In genomic region chr6:36443498-36443844, GRCh38 we compare ENCODE assay signal across 7 cellular contexts. TPM values are rescaled to one million over a fixed set of nuclear protein-coding genes. Genes with fewer than 3 reads are reported as not detected.
DNase-seq lines count a peak whose midpoint lies in the region; ATAC-seq and TF ChIP-seq lines count a peak whose summit lies in the region.

No MANE protein-coding gene starts in this region.

- H3K4me3 ChIP-seq in HEK293 (ENCODE audit: low read depth, low read length) = peak overlapping the region; percentile 74
- peak overlapping the region; percentile 87 for H3K4me3 ChIP-seq in WERI-Rb-1 (ENCODE audit: low read depth, low read length)
- peak overlapping the region; percentile 61 for H3K4me3 ChIP-seq in right cardiac atrium (ENCODE audit: low read length)
- H3K4me3 ChIP-seq in spleen = peak overlapping the region; percentile 70 to 96 (median 86)

- H3K9me3 ChIP-seq in HEK293 (ENCODE audit: control insufficient read depth, insufficient read depth, low read depth, low read length) (no peaks in the 10 kb centered on the region), WERI-Rb-1 (ENCODE audit: severe bottlenecking) (peaks cover 2% of the 10 kb centered on the region), right cardiac atrium (ENCODE audit: control insufficient read depth, low read length) (no peaks in the 10 kb centered on the region), spleen (peaks cover 0 to 1% (median 0%) of the 10 kb centered on the region in 8 donors)

- DNase-seq in WERI-Rb-1 = no peak
- peak in 1 of 3 donors; percentile 54 for DNase-seq in right cardiac atrium
- no peak for DNase-seq in spleen
- no peak for DNase-seq in NCI-H1092 treated with DMSO at 0.1 percent for 48 hours (lab: John Stamatoyannopoulos, UW)
- no peak for DNase-seq in foreskin melanocyte
- DNase-seq in head of caudate nucleus = no peak

- H3K4me1 ChIP-seq in HEK293 (ENCODE audit: control insufficient read depth, insufficient read depth, low read length) (peaks cover 11% of the 10 kb centered on the region), right cardiac atrium (ENCODE audit: control insufficient read depth, insufficient read depth, low read length) (peaks cover 6% of the 10 kb centered on the region), spleen (peaks cover 35 to 77% (median 48%) of the 10 kb centered on the region in 6 donors)

- intact Hi-C loops in right cardiac atrium (cut with DNase I) = no loop called here
- intact Hi-C loops in spleen (cut with DNase I; ENCODE audit: low total_unique reads) = no loop called here
- intact Hi-C loops in head of caudate nucleus (cut with DNase I) = loop anchor here (2.0 to 5.0 kb wide), 3 partner anchors 19 to 151 kb away; partner anchors contain the start of genes SRSF3 and STK38

- H3K27ac ChIP-seq in HEK293 (ENCODE audit: extremely low read depth, low read depth, low read length) (peak overlapping the region; percentile 95), WERI-Rb-1 (peak overlapping the region; percentile 87), right cardiac atrium (ENCODE audit: low read length) (peak overlapping the region; percentile 80), spleen (peak overlapping the region; percentile 88 to 98 (median 98))

- TF ChIP-seq CTCF in HEK293 (tag by site-specific recombination; IDR thresholded peaks at IDR 0.05) = no peak
- TF ChIP-seq CTCF in WERI-Rb-1 (IDR thresholded peaks at IDR 0.05; ENCODE audit: low read depth, low read length) = no peak
- no peak for TF ChIP-seq CTCF in spleen (IDR thresholded peaks at IDR 0.05 in 8 of 11, conservative IDR thresholded peaks at IDR 0.05 in 3 of 11)

- POLR2A ChIA-PET in HEK293 (lab: Yijun Ruan, JAX) = interaction anchor here (0.6 to 2.5 kb wide), 4 partner anchors 13 to 417 kb away, joined by 3 to 19 read pairs (median 6); partner anchors contain the start of gene CDKN1A

- 0% methylated on average over 7 of the region's 7 CpGs for WGBS in right cardiac atrium
- 0 to 2% (median 1%) methylated on average over 7 of the region's 7 CpGs for WGBS in spleen, 5 donors

- CTCF ChIA-PET in HEK293 (lab: Yijun Ruan, JAX) = interaction anchor here (0.6 to 1.5 kb wide), 6 partner anchors 12 to 410 kb away, joined by 3 to 9 read pairs (median 4); no protein-coding TSS in a partner anchor

- H3K36me3 ChIP-seq in HEK293 (ENCODE audit: control insufficient read depth in 2 of 2, insufficient read depth in 1 of 2, low read length in 2 of 2) (peaks cover 0 to 2% of the 10 kb centered on the region in 2 experiments; a peak in 2 of 3 replicates), WERI-Rb-1 (peaks cover 9% of the 10 kb centered on the region), spleen (peaks cover 0 to 4% (median 1%) of the 10 kb centered on the region in 6 donors)

- H3K27me3 ChIP-seq in WERI-Rb-1 (ENCODE audit: insufficient read depth, low read depth, severe bottlenecking) (no peaks in the 10 kb centered on the region), right cardiac atrium (ENCODE audit: control insufficient read depth, insufficient read depth) (no peaks in the 10 kb centered on the region), spleen (replicated peaks in 1 of 7) (no peaks in the 10 kb centered on the region)

- ATAC-seq in right cardiac atrium = no peak

- no peak for TF ChIP-seq POLR2A in spleen (IDR thresholded peaks at IDR 0.05)

TF ChIP-seq in HEK293, 187 proteins besides CTCF, POLR2A, EP300 and RAD21 (continues in another document):
- TF ChIP-seq MEIS1 (CRISPR knock-in tag; IDR thresholded peaks at IDR 0.05; ENCODE audit: borderline replicate concordance) (no peak), ZFP37 (tag by site-specific recombination; IDR thresholded peaks at IDR 0.05) (no peak), ZNF211 (tag by site-specific recombination; IDR thresholded peaks at IDR 0.05; ENCODE audit: low read depth) (no peak), ZNF335 (tag by site-specific recombination; conservative IDR thresholded peaks at IDR 0.05) (peak; percentile 2; the same call in 1 of the 2 replicates), ZNF555 (tag by site-specific recombination; conservative IDR thresholded peaks at IDR 0.05) (no peak), ZNF747 (tag by site-specific recombination; IDR thresholded peaks at IDR 0.05) (no peak), YY1 (tag by site-specific recombination; IDR thresholded peaks at IDR 0.05) (no peak), ZNF140 (tag by site-specific recombination; IDR thresholded peaks at IDR 0.05) (no peak), ZNF311 (tag by site-specific recombination; IDR thresholded peaks at IDR 0.05; ENCODE audit: borderline replicate concordance) (no peak), PRDM10 (tag by site-specific recombination; IDR thresholded peaks at IDR 0.05) (peak; percentile 4), ZNF513 (tag by site-specific recombination; IDR thresholded peaks at IDR 0.05) (no peak)

RNA-seq across cellular contexts. Expression of gene KCTD20, which starts 0.7 kb away (rescaled TPM):
- total RNA-seq in right cardiac atrium = 10 to 100 TPM; 24.2 to 31.5 (median 26.6) TPM
- 12.9 TPM for polyA plus RNA-seq in right cardiac atrium
- total RNA-seq in spleen = 10 to 100 TPM; 45.5 to 65.9 (median 61.9) TPM
- 10 to 100 TPM; 12.8 to 26.6 (median 14.5) TPM for polyA plus RNA-seq in spleen

RNA-seq across cellular contexts. Expression of gene PXT1, which starts 0.8 kb away (rescaled TPM):
- total RNA-seq in right cardiac atrium (under 1 TPM in 2 of 4 donors, not detected in 2; 0.17 to 0.42 TPM), spleen (under 1 TPM in 1 of 7 donors, not detected in 6; 0.49 TPM)
- polyA plus RNA-seq in right cardiac atrium (0.09 TPM), spleen (not detected)

RNA-seq across cellular contexts. Expression of gene ETV7, which starts 56.0 kb away (rescaled TPM):
- total RNA-seq in right cardiac atrium (under 1 TPM; 0.18 to 0.37 (median 0.34) TPM), spleen (1 to 10 TPM in 6 of 7 donors, under 1 TPM in 1; 0.51 to 3.2 (median 1.9) TPM)
- polyA plus RNA-seq in right cardiac atrium (0.18 TPM), spleen (1 to 10 TPM; 1.6 to 4.5 (median 2.1) TPM)
